ENCODE assay signal across 20 cellular contexts in genomic region chr6:49001856-49002255, GRCh38.
DNase-seq lines count a peak whose midpoint lies in the region; ATAC-seq lines count a peak whose summit lies in the region.
"Had no signal": no experiment of that assay in that cellular context is flagged by ENCODE, and none has a peak within 500 bp of the region (broad histone marks: within the 10 kb centered on the region; RNA-seq: fewer than 3 reads in every experiment).

No MANE protein-coding gene starts in this region.

- H3K4me3 Mint-ChIP-seq in activated T-cell treated with anti-CD3 and anti-CD28 coated beads, Interleukin-2, amount 50 U/mL, for 4 hours = no peak overlapping the region
- H3K4me3 Mint-ChIP-seq: B cell; effector memory CD8-positive, alpha-beta T cell had no signal

- no peaks in the 10 kb centered on the region for H3K36me3 Mint-ChIP-seq in activated T-cell treated with anti-CD3 and anti-CD28 coated beads, Interleukin-2, amount 50 U/mL, for 4 hours (ENCODE audit: insufficient read depth)

- no peaks in the 10 kb centered on the region for H3K27me3 Mint-ChIP-seq in activated T-cell treated with anti-CD3 and anti-CD28 coated beads, Interleukin-2, amount 50 U/mL, for 4 hours (ENCODE audit: low read depth)
- H3K27me3 Mint-ChIP-seq: B cell; effector memory CD8-positive, alpha-beta T cell had no signal

- in situ Hi-C loops in Caki2 (cut with HindIII; ENCODE audit: low pct_unique_long_range_greater_than_20kb, low sequenced_read_pairs) = no loop called here

- H3K4me3 ChIP-seq in MG63 = no peak overlapping the region
- H3K4me3 ChIP-seq: ovary, Peyer's patch, spleen had no signal

- H3K27me3 ChIP-seq in MG63 = no peaks in the 10 kb centered on the region
- H3K27me3 ChIP-seq: brain microvascular endothelial cell, ovary, Peyer's patch, spleen had no signal

- H3K4me1 Mint-ChIP-seq in activated T-cell treated with anti-CD3 and anti-CD28 coated beads, Interleukin-2, amount 50 U/mL, for 4 hours (ENCODE audit: low read depth) = no peaks in the 10 kb centered on the region
- H3K4me1 Mint-ChIP-seq: B cell had no signal

- ATAC-seq in activated T-cell treated with anti-CD3 and anti-CD28 coated beads, Interleukin-2, amount 50 U/mL, for 4 hours = no peak
- ATAC-seq in GM18870 (IDR thresholded peaks at IDR 0.05; ENCODE audit: unreplicated experiment) (no peak), HG02870 (IDR thresholded peaks at IDR 0.05; ENCODE audit: unreplicated experiment) (no peak)
- ATAC-seq: effector memory CD8-positive, alpha-beta T cell had no signal

- H3K9me3 ChIP-seq in MG63 = no peaks in the 10 kb centered on the region
- H3K9me3 ChIP-seq: ovary, Peyer's patch, spleen had no signal

- DNase-seq in Caki2 (ENCODE audit: low read depth) (peak; percentile 26), MG63 (peak; percentile 61), dedifferentiated amniotic fluid mesenchymal stem cell (ENCODE audit: extremely low spot score) (peak; percentile 70), myocyte (ENCODE audit: low read depth) (peak; percentile 7), NCI-H1694 (lab: John Stamatoyannopoulos, UW) (no peak)
- DNase-seq in activated T-cell treated with anti-CD3 and anti-CD28 coated beads, Interleukin-2, amount 50 U/mL, for 4 hours = no peak
- DNase-seq: activated naive CD4-positive, alpha-beta T cell treated with Interleukin-2 at 50 U/mL for 16 hours; brain microvascular endothelial cell; effector memory CD8-positive, alpha-beta T cell; glutamatergic neuron; KG1; NCI-H1417 treated with DMSO at 0.1 percent for 48 hours; NCI-H510A; ovary; Peyer's patch; spleen; stimulated activated naive CD4-positive, alpha-beta T cell treated with Interleukin-2 at 50 U/mL for 16 hours had no signal

- H3K9me3 Mint-ChIP-seq in activated T-cell treated with anti-CD3 and anti-CD28 coated beads, Interleukin-2, amount 50 U/mL, for 4 hours = peaks cover 8% of the 10 kb centered on the region

- H3K36me3 ChIP-seq in MG63 = no peaks in the 10 kb centered on the region
- H3K36me3 ChIP-seq: brain microvascular endothelial cell, ovary, Peyer's patch, spleen had no signal

Comparison
In these comparisons a context has a peak if more than half of its experiments do, and no peak if none do; other contexts are left out.
1. DNase-seq: peak in Caki2 (single experiment), MG63 (single experiment), dedifferentiated amniotic fluid mesenchymal stem cell (single experiment) and myocyte (single experiment); none in activated T-cell treated with anti-CD3 and anti-CD28 coated beads, Interleukin-2, amount 50 U/mL, for 4 hours (single experiment) and NCI-H1694 (single experiment).